ENCODE assay signal across 33 cellular contexts in the genomic region with DNA sequence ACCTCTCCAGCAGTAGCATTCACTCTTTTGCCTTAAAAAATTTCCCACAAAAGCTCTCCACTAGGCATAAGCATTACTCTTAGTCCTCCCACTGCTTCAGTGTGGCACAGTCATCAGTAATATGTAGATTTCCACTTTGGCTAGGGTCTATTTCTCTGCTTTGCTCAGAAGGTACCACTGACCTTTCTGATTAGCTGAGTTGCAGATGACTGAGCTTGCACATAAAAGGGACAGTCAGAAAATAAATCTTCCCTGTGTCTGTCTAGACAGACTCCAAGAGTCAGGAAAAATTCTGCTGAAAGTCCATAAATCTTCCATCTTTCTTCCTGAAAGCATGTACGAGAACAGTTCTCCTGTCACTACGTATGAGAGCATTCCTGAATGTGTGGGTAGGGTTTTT.
"Had no signal": no experiment of that assay in that cellular context is flagged by ENCODE, and none has a peak within 500 bp of the region (broad histone marks: within the 10 kb centered on the region; RNA-seq: fewer than 3 reads in every experiment).

No MANE protein-coding gene starts in this region.

- ATAC-seq: activated T-cell treated with anti-CD3 and anti-CD28 coated beads, Interleukin-2, amount 50 U/mL, for 72 hours; activated T-helper 17 cell treated with anti-CD3 and anti-CD28 coated beads, Interleukin-2, amount 50 U/mL, for 72 hours had no signal

- H3K4me3 Mint-ChIP-seq: activated B cell treated with CpG ODN at 0.5 μM for 24 hours; activated CD4-positive, alpha-beta memory T cell treated with anti-CD3 and anti-CD28 coated beads, Interleukin-2, amount 10 ng/mL, durations not matched to agents 7 days and 5 days; activated naive CD8-positive, alpha-beta T cell treated with anti-CD3 and anti-CD28 coated beads for 36 hours; activated T-cell treated with anti-CD3 and anti-CD28 coated beads, Interleukin-2, amount 50 U/mL, for 72 hours; activated T-helper 17 cell treated with anti-CD3 and anti-CD28 coated beads, Interleukin-2, amount 50 U/mL, for 72 hours; T-helper 1 cell treated with Interleukin-12 subunit alpha and Interleukin-12 subunit beta and Interleukin-4 antibody, amounts not matched to agents 30 μg/mL and 1 μg/mL, for 36 hours; T-helper 2 cell treated with Interferon-gamma antibody and Interleukin-4, amounts not matched to agents 5 μg/mL and 100 μg/mL, for 36 hours had no signal

- H3K9me3 Mint-ChIP-seq: activated B cell treated with CpG ODN at 0.5 μM for 24 hours; activated CD4-positive, alpha-beta memory T cell treated with anti-CD3 and anti-CD28 coated beads, Interleukin-2, amount 10 ng/mL, durations not matched to agents 7 days and 5 days; activated naive CD8-positive, alpha-beta T cell treated with anti-CD3 and anti-CD28 coated beads for 36 hours; activated T-cell treated with anti-CD3 and anti-CD28 coated beads, Interleukin-2, amount 50 U/mL, for 72 hours; activated T-helper 17 cell treated with anti-CD3 and anti-CD28 coated beads, Interleukin-2, amount 50 U/mL, for 72 hours; T-helper 1 cell treated with Interleukin-12 subunit alpha and Interleukin-12 subunit beta and Interleukin-4 antibody, amounts not matched to agents 30 μg/mL and 1 μg/mL, for 36 hours; T-helper 2 cell treated with Interferon-gamma antibody and Interleukin-4, amounts not matched to agents 5 μg/mL and 100 μg/mL, for 36 hours had no signal

- H3K4me1 Mint-ChIP-seq: activated B cell treated with CpG ODN at 0.5 μM for 24 hours; activated CD4-positive, alpha-beta memory T cell treated with anti-CD3 and anti-CD28 coated beads, Interleukin-2, amount 10 ng/mL, durations not matched to agents 7 days and 5 days; activated naive CD8-positive, alpha-beta T cell treated with anti-CD3 and anti-CD28 coated beads for 36 hours; activated T-helper 17 cell treated with anti-CD3 and anti-CD28 coated beads, Interleukin-2, amount 50 U/mL, for 72 hours had no signal

- DNase-seq: activated B cell treated with CpG ODN at 0.5 μM for 24 hours; activated CD4-positive, alpha-beta memory T cell treated with anti-CD3 and anti-CD28 coated beads, Interleukin-2, amount 10 ng/mL, durations not matched to agents 7 days and 5 days; activated CD4-positive, alpha-beta T cell treated with anti-CD3 and anti-CD28 coated beads for 1 hour; activated CD4-positive, alpha-beta T cell treated with anti-CD3 and anti-CD28 coated beads for 48 hours; activated effector memory CD4-positive, alpha-beta T cell treated with anti-CD3 and anti-CD28 coated beads, Interleukin-2, amount 50 U/mL, for 16 hours; activated naive CD4-positive, alpha-beta T cell; activated naive CD4-positive, alpha-beta T cell treated with anti-CD3 and anti-CD28 coated beads, Interleukin-2, amount 50 U/mL, for 16 hours; activated naive CD8-positive, alpha-beta T cell treated with anti-CD3 and anti-CD28 coated beads for 36 hours; activated T-cell treated with anti-CD3 and anti-CD28 coated beads, Interleukin-2, amount 50 U/mL, for 1 hour; activated T-cell treated with anti-CD3 and anti-CD28 coated beads, Interleukin-2, amount 50 U/mL, for 72 hours; amniotic stem cell; aorta; brain microvascular endothelial cell; central memory CD4-positive, alpha-beta T cell; Kasumi-1; MG63; NCI-H1048; NCI-H1436 treated with DMSO at 0.1 percent for 48 hours; NCI-H187; NCI-H2029 treated with DMSO at 0.1 percent for 48 hours; NCI-H2107; NCI-H2171; NCI-H510A; NCI-H526; NCI-H748 treated with DMSO at 0.1 percent for 48 hours; NK-92 treated with Interleukin-12 subunit alpha and Interleukin-12 subunit beta, amount 100 ng/mL, for 24 hours; PC-9; Right ventricle myocardium superior had no signal

- H3K36me3 ChIP-seq: brain microvascular endothelial cell, MG63 had no signal

- H3K4me3 ChIP-seq: MG63, PC-9, SK-N-MC had no signal

- H3K4me2 ChIP-seq: PC-9 had no signal

- H3K27me3 Mint-ChIP-seq: activated B cell treated with CpG ODN at 0.5 μM for 24 hours; activated CD4-positive, alpha-beta memory T cell treated with anti-CD3 and anti-CD28 coated beads, Interleukin-2, amount 10 ng/mL, durations not matched to agents 7 days and 5 days; activated naive CD8-positive, alpha-beta T cell treated with anti-CD3 and anti-CD28 coated beads for 36 hours; activated T-helper 17 cell treated with anti-CD3 and anti-CD28 coated beads, Interleukin-2, amount 50 U/mL, for 72 hours had no signal

- H3K27ac Mint-ChIP-seq: activated B cell treated with CpG ODN at 0.5 μM for 24 hours; activated CD4-positive, alpha-beta memory T cell treated with anti-CD3 and anti-CD28 coated beads, Interleukin-2, amount 10 ng/mL, durations not matched to agents 7 days and 5 days; activated naive CD8-positive, alpha-beta T cell treated with anti-CD3 and anti-CD28 coated beads for 36 hours; activated T-cell treated with anti-CD3 and anti-CD28 coated beads, Interleukin-2, amount 50 U/mL, for 72 hours; activated T-helper 17 cell treated with anti-CD3 and anti-CD28 coated beads, Interleukin-2, amount 50 U/mL, for 72 hours; T-helper 1 cell treated with Interleukin-12 subunit alpha and Interleukin-12 subunit beta and Interleukin-4 antibody, amounts not matched to agents 30 μg/mL and 1 μg/mL, for 36 hours; T-helper 2 cell treated with Interferon-gamma antibody and Interleukin-4, amounts not matched to agents 5 μg/mL and 100 μg/mL, for 36 hours had no signal

- H3K36me3 Mint-ChIP-seq: activated naive CD8-positive, alpha-beta T cell treated with anti-CD3 and anti-CD28 coated beads for 36 hours had no signal

- H3K27ac ChIP-seq: brain microvascular endothelial cell, PC-9, SK-N-MC had no signal

- H3K27me3 ChIP-seq: brain microvascular endothelial cell, MG63 had no signal

- FAIRE-seq: TTC549 had no signal

- H2AFZ ChIP-seq: PC-9 had no signal

- H3K9me3 ChIP-seq: MG63 had no signal
